ENCODE assay signal across 1 cellular context in genomic region chr3:169946336-169946735, GRCh38.
TF ChIP-seq lines count a peak whose summit lies in the region.

No MANE protein-coding gene starts in this region.

TF ChIP-seq in SK-N-SH treated with all-trans-retinoic acid at 6 μM for 48 hours, 23 proteins besides CTCF, POLR2A, EP300 and RAD21 (continued from another document):
- TF ChIP-seq, protein P1, sequence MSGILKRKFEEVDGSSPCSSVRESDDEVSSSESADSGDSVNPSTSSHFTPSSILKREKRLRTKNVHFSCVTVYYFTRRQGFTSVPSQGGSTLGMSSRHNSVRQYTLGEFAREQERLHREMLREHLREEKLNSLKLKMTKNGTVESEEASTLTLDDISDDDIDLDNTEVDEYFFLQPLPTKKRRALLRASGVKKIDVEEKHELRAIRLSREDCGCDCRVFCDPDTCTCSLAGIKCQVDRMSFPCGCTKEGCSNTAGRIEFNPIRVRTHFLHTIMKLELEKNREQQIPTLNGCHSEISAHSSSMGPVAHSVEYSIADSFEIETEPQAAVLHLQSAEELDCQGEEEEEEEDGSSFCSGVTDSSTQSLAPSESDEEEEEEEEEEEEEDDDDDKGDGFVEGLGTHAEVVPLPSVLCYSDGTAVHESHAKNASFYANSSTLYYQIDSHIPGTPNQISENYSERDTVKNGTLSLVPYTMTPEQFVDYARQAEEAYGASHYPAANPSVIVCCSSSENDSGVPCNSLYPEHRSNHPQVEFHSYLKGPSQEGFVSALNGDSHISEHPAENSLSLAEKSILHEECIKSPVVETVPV (CRISPR knock-in tag; IDR thresholded peaks at IDR 0.05): no peak
- no peak for TF ChIP-seq ZFP3 (CRISPR knock-in tag; IDR thresholded peaks at IDR 0.05)
